Comparison of ENCODE assay signal across 23 cellular contexts in genomic region chr20:50854512-50855249, GRCh38.
"Had no signal": no experiment of that assay in that cellular context is flagged by ENCODE, and none has a peak within 500 bp of the region (broad histone marks: within the 10 kb centered on the region; RNA-seq: fewer than 3 reads in every experiment).

No MANE protein-coding gene starts in this region.

- H3K9me3 Mint-ChIP-seq: activated CD4-positive, alpha-beta memory T cell treated with anti-CD3 and anti-CD28 coated beads, Interleukin-2, amount 10 ng/mL, durations not matched to agents 7 days and 5 days; activated naive CD4-positive, alpha-beta T cell treated with anti-CD3 and anti-CD28 coated beads, Interleukin-2, amount 50 U/mL, for 72 hours; activated T-helper 1 cell treated with anti-CD3 and anti-CD28 coated beads, Interleukin-12 subunit alpha, Interleukin-12 subunit beta, Interleukin-2, Interleukin-4 antibody, amounts not matched to agents 30 ng/mL and 10 ng/mL and 1 ng/mL, durations not matched to agents 14 hours and 24 hours and 36 hours; natural killer cell treated with Interleukin-12 subunit alpha and Interleukin-12 subunit beta and Interleukin-15 and Interleukin-18, amount 100 ng/mL, for 72 hours had no signal

- H3K27me3 Mint-ChIP-seq: activated CD4-positive, alpha-beta memory T cell treated with anti-CD3 and anti-CD28 coated beads, Interleukin-2, amount 10 ng/mL, durations not matched to agents 7 days and 5 days; natural killer cell treated with Interleukin-12 subunit alpha and Interleukin-12 subunit beta and Interleukin-15 and Interleukin-18, amount 100 ng/mL, for 72 hours had no signal

- DNase-seq: activated CD4-positive, alpha-beta memory T cell treated with anti-CD3 and anti-CD28 coated beads, Interleukin-2, amount 10 ng/mL, durations not matched to agents 7 days and 5 days; activated CD4-positive, alpha-beta T cell treated with anti-CD3 and anti-CD28 coated beads for 48 hours; activated gamma-delta T cell; activated T-cell treated with anti-CD3 and anti-CD28 coated beads for 4 hours; central memory CD4-positive, alpha-beta T cell; dermis blood vessel endothelial cell; effector memory CD4-positive, alpha-beta T cell; hippocampal formation; left cardiac atrium; midbrain; pancreas; psoas muscle; stimulated activated CD4-positive, alpha-beta T cell treated with anti-CD3 and anti-CD28 coated beads, Interleukin-12 subunit alpha, Interleukin-12 subunit beta, amount 100 ng/mL, for 4 hours; stimulated activated CD4-positive, alpha-beta T cell treated with anti-CD3 and anti-CD28 coated beads, Interleukin-4, amount 100 ng/mL, for 4 hours; T-helper 9 cell; testis; trophoblast cell had no signal

- H3K9me3 ChIP-seq: neutrophil, pancreas, psoas muscle, right atrium auricular region, testis had no signal

- H3K27ac ChIP-seq: neutrophil, psoas muscle, right atrium auricular region, testis had no signal

- H3K4me1 ChIP-seq: psoas muscle had no signal

- H3K27me3 ChIP-seq: neutrophil, pancreas, right atrium auricular region, testis had no signal

- H3K4me3 ChIP-seq: pancreas, psoas muscle, right atrium auricular region, testis had no signal

- ATAC-seq: activated naive CD4-positive, alpha-beta T cell treated with anti-CD3 and anti-CD28 coated beads, Interleukin-2, amount 50 U/mL, for 72 hours; esophagus mucosa; left cardiac atrium; psoas muscle had no signal

- H3K36me3 Mint-ChIP-seq: activated naive CD4-positive, alpha-beta T cell treated with anti-CD3 and anti-CD28 coated beads, Interleukin-2, amount 50 U/mL, for 72 hours; natural killer cell treated with Interleukin-12 subunit alpha and Interleukin-12 subunit beta and Interleukin-15 and Interleukin-18, amount 100 ng/mL, for 72 hours had no signal

- H3K27ac Mint-ChIP-seq: activated CD4-positive, alpha-beta memory T cell treated with anti-CD3 and anti-CD28 coated beads, Interleukin-2, amount 10 ng/mL, durations not matched to agents 7 days and 5 days; activated T-helper 1 cell treated with anti-CD3 and anti-CD28 coated beads, Interleukin-12 subunit alpha, Interleukin-12 subunit beta, Interleukin-2, Interleukin-4 antibody, amounts not matched to agents 30 ng/mL and 10 ng/mL and 1 ng/mL, durations not matched to agents 14 hours and 24 hours and 36 hours; natural killer cell treated with Interleukin-12 subunit alpha and Interleukin-12 subunit beta and Interleukin-15 and Interleukin-18, amount 100 ng/mL, for 72 hours had no signal

- H3K4me3 Mint-ChIP-seq: activated CD4-positive, alpha-beta memory T cell treated with anti-CD3 and anti-CD28 coated beads, Interleukin-2, amount 10 ng/mL, durations not matched to agents 7 days and 5 days; activated T-helper 1 cell treated with anti-CD3 and anti-CD28 coated beads, Interleukin-12 subunit alpha, Interleukin-12 subunit beta, Interleukin-2, Interleukin-4 antibody, amounts not matched to agents 30 ng/mL and 10 ng/mL and 1 ng/mL, durations not matched to agents 14 hours and 24 hours and 36 hours; natural killer cell treated with Interleukin-12 subunit alpha and Interleukin-12 subunit beta and Interleukin-15 and Interleukin-18, amount 100 ng/mL, for 72 hours had no signal

- H3K36me3 ChIP-seq: neutrophil, pancreas, right atrium auricular region had no signal
